In the genomic region with DNA sequence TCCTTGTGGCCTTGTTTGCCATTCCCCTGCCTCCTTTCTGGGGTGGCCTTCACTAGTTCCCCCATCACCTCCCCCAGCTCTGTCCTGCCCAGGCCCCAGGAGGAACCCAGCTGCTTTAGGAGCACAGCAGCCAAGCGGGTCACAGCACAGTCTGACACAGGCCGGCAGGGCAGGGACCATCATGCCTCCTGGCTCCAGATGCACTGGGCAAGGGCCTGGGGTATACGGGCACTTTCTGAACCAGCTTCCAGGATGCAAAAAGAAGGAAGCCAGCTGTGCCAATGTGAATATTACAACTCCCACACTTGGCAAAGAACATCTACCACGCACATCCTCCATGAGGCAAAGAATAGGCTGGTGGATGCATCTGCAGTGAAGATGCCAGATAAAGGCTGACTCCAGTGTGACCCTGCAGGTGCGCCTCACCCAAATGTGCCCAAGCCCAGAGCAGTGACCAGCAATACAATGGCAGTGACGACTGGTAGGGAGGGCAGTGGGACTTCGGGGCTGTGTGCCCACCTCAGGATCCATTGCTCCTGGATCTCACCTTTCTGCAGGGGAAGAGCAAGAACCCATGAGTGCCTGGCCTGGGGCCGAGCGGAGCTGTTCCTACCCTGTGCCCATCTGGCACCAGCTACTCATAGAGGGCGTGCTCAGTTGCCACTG, we compare ENCODE assay signal across 1 cellular context.
TF ChIP-seq lines count a peak whose summit lies in the region.

No MANE protein-coding gene starts in this region.

TF ChIP-seq in HepG2, 621 proteins besides CTCF, POLR2A, EP300 and RAD21:
- TF ChIP-seq, protein P1, sequence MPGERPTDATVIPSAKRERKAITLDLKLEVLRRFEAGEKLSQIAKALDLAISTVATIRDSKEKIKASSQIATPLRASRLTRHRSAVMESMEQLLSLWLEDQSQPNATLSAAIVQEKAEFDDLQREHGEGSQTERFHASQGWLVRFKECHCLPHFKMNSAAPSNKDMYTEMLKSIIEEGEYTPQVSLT (CRISPR knock-in tag; IDR thresholded peaks at IDR 0.05; ENCODE audit: borderline replicate concordance, low read depth) = no peak
- TF ChIP-seq ESRRA (CRISPR knock-in tag; IDR thresholded peaks at IDR 0.05; ENCODE audit: low read depth) (no peak), REL (CRISPR knock-in tag; conservative IDR thresholded peaks at IDR 0.05) (no peak), MTF2 (CRISPR knock-in tag; IDR thresholded peaks at IDR 0.05; ENCODE audit: borderline replicate concordance) (no peak), ZNF788 (CRISPR knock-in tag; IDR thresholded peaks at IDR 0.05; ENCODE audit: borderline replicate concordance) (no peak), MBNL3 (CRISPR knock-in tag; conservative IDR thresholded peaks at IDR 0.05) (no peak), FOXO1 (CRISPR knock-in tag; IDR thresholded peaks at IDR 0.05) (no peak), ZSCAN20 (CRISPR knock-in tag; IDR thresholded peaks at IDR 0.05; ENCODE audit: borderline replicate concordance) (no peak), AHR (CRISPR knock-in tag; IDR thresholded peaks at IDR 0.05) (no peak), ZNF570 (CRISPR knock-in tag; IDR thresholded peaks at IDR 0.05; ENCODE audit: borderline replicate concordance) (no peak), ZNF143 (CRISPR knock-in tag; IDR thresholded peaks at IDR 0.05) (no peak), ZBTB1 (CRISPR knock-in tag; IDR thresholded peaks at IDR 0.05; ENCODE audit: borderline replicate concordance) (no peak), GTF2F1 (IDR thresholded peaks at IDR 0.05; ENCODE audit: low read length) (no peak), MYC (CRISPR knock-in tag; IDR thresholded peaks at IDR 0.05; ENCODE audit: borderline replicate concordance) (no peak), PPARG (CRISPR knock-in tag; conservative IDR thresholded peaks at IDR 0.05) (no peak)
- TF ChIP-seq, protein P2, sequence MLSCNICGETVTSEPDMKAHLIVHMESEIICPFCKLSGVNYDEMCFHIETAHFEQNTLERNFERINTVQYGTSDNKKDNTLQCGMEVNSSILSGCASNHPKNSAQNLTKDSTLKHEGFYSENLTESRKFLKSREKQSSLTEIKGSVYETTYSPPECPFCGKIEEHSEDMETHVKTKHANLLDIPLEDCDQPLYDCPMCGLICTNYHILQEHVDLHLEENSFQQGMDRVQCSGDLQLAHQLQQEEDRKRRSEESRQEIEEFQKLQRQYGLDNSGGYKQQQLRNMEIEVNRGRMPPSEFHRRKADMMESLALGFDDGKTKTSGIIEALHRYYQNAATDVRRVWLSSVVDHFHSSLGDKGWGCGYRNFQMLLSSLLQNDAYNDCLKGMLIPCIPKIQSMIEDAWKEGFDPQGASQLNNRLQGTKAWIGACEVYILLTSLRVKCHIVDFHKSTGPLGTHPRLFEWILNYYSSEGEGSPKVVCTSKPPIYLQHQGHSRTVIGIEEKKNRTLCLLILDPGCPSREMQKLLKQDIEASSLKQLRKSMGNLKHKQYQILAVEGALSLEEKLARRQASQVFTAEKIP (CRISPR knock-in tag; IDR thresholded peaks at IDR 0.05; ENCODE audit: borderline replicate concordance) = no peak
- TF ChIP-seq, protein P3, sequence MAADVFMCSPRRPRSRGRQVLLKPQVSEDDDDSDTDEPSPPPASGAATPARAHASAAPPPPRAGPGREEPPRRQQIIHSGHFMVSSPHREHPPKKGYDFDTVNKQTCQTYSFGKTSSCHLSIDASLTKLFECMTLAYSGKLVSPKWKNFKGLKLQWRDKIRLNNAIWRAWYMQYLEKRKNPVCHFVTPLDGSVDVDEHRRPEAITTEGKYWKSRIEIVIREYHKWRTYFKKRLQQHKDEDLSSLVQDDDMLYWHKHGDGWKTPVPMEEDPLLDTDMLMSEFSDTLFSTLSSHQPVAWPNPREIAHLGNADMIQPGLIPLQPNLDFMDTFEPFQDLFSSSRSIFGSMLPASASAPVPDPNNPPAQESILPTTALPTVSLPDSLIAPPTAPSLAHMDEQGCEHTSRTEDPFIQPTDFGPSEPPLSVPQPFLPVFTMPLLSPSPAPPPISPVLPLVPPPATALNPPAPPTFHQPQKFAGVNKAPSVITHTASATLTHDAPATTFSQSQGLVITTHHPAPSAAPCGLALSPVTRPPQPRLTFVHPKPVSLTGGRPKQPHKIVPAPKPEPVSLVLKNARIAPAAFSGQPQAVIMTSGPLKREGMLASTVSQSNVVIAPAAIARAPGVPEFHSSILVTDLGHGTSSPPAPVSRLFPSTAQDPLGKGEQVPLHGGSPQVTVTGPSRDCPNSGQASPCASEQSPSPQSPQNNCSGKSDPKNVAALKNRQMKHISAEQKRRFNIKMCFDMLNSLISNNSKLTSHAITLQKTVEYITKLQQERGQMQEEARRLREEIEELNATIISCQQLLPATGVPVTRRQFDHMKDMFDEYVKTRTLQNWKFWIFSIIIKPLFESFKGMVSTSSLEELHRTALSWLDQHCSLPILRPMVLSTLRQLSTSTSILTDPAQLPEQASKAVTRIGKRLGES (CRISPR knock-in tag; IDR thresholded peaks at IDR 0.05; ENCODE audit: borderline replicate concordance) = no peak
TF ChIP-seq in HepG2: peak in this region for 0.
